31 cellular contexts compared by ENCODE assay signal in genomic region chr17:37322826-37323561, GRCh38. TPM values are rescaled to one million over a fixed set of nuclear protein-coding genes. Genes with fewer than 3 reads are reported as not detected.
DNase-seq lines count a peak whose midpoint lies in the region; ATAC-seq and TF ChIP-seq lines count a peak whose summit lies in the region.
"Had no signal": no experiment of that assay in that cellular context is flagged by ENCODE, and none has a peak within 500 bp of the region (broad histone marks: within the 10 kb centered on the region; RNA-seq: fewer than 3 reads in every experiment).

No MANE protein-coding gene starts in this region.

- no peak overlapping the region for H2BK5ac ChIP-seq in H9 (ENCODE audit: insufficient read length, low read length)

- H2AFZ ChIP-seq in H9 (ENCODE audit: low read length): no peak overlapping the region

- no peak overlapping the region for H4K5ac ChIP-seq in H9 (ENCODE audit: insufficient read length, low read depth, low read length)

- no peak overlapping the region for H4K8ac ChIP-seq in H9 (replicated peaks; ENCODE audit: insufficient read length, low read depth, low read length)

- no CpG with 5 or more reads among the region's 7 CpGs for WGBS in H9 (ENCODE audit: extremely low coverage, insufficient read length, low lambda C conversion rate)

- H3K14ac ChIP-seq in H9 (ENCODE audit: insufficient read depth, low read length): no peak overlapping the region; the same call in 1 of the 2 replicates

- no peaks in the 10 kb centered on the region for H3K9me3 ChIP-seq in H9 (ENCODE audit: control insufficient read depth, low read depth, low read length)
- H3K9me3 ChIP-seq: ascending aorta, gastrocnemius medialis, uterus had no signal

- no peak overlapping the region for H3K4ac ChIP-seq in H9 (ENCODE audit: low read depth, low read length)

- no peak overlapping the region for H3K23ac ChIP-seq in H9 (ENCODE audit: insufficient read length, low read depth, low read length)

- H3K79me2 ChIP-seq in H9 (ENCODE audit: insufficient read depth, low read length): no peaks in the 10 kb centered on the region; the same call in 1 of the 2 replicates

- H3K18ac ChIP-seq in H9 (ENCODE audit: insufficient read length, low read depth, low read length): no peak overlapping the region

- H2BK15ac ChIP-seq in H9 (ENCODE audit: low read depth, low read length): no peak overlapping the region

- H2BK20ac ChIP-seq in H9 (ENCODE audit: low read depth, low read length, poor library complexity, severe bottlenecking): no peak overlapping the region

- H4K20me1 ChIP-seq in H9 (ENCODE audit: control insufficient read depth, insufficient read depth, insufficient read length): no peaks in the 10 kb centered on the region

- ATAC-seq in activated CD8-positive, alpha-beta T cell treated with anti-CD3 and anti-CD28 coated beads, Interleukin-2, amount 10 ng/mL, durations not matched to agents 7 days and 5 days: no peak
- no peak for ATAC-seq in activated CD8-positive, alpha-beta T cell treated with anti-CD3 and anti-CD28 coated beads for 36 hours
- ATAC-seq: gastrocnemius medialis; stimulated activated naive CD8-positive, alpha-beta T cell treated with anti-CD3 and anti-CD28 coated beads, Interleukin-15, amount 100 ng/mL, for 72 hours had no signal

- H2AK5ac ChIP-seq in H9 (ENCODE audit: insufficient read length, low read length): no peak overlapping the region

- H2BK120ac ChIP-seq in H9 (ENCODE audit: low read depth, low read length, poor library complexity, severe bottlenecking): no peak overlapping the region

- no peaks in the 10 kb centered on the region for H3K4me1 ChIP-seq in H9 (ENCODE audit: insufficient read depth, low read length)
- H3K4me1 ChIP-seq: ascending aorta, uterus had no signal

- no peak overlapping the region for H3K56ac ChIP-seq in H9 (ENCODE audit: insufficient read length, low read depth, low read length)

- H3K36me3 Mint-ChIP-seq in H9 (ENCODE audit: insufficient read depth in 1 of 3, low read depth in 3 of 3): peaks cover 23 to 58% (median 32%) of the 10 kb centered on the region in 3 experiments
- peaks cover 24% of the 10 kb centered on the region for H3K36me3 Mint-ChIP-seq in activated CD8-positive, alpha-beta T cell treated with anti-CD3 and anti-CD28 coated beads, Interleukin-2, amount 10 ng/mL, durations not matched to agents 7 days and 5 days (ENCODE audit: low read depth)
- peaks cover 17% of the 10 kb centered on the region for H3K36me3 Mint-ChIP-seq in activated CD8-positive, alpha-beta T cell treated with anti-CD3 and anti-CD28 coated beads for 36 hours (ENCODE audit: low read depth)
- H3K36me3 Mint-ChIP-seq in activated CD4-positive, alpha-beta T cell treated with anti-CD3 and anti-CD28 coated beads, Interleukin-2, amount 10 ng/mL, durations not matched to agents 7 days and 5 days (ENCODE audit: low read depth): peaks cover 9% of the 10 kb centered on the region
- H3K36me3 Mint-ChIP-seq: naive B cell had no signal

- POLR2A ChIA-PET in activated CD8-positive, alpha-beta T cell treated with anti-CD3 and anti-CD28 coated beads, Interleukin-2, amount 10 ng/mL, durations not matched to agents 7 days and 5 days (lab: Charles Lee): no interaction called here
- POLR2A ChIA-PET in activated CD8-positive, alpha-beta T cell treated with anti-CD3 and anti-CD28 coated beads for 36 hours (lab: Charles Lee): interaction anchor here (0.6 kb wide), 1 partner anchor 272 kb away, joined by 6 read pairs; no protein-coding TSS in a partner anchor
- POLR2A ChIA-PET in activated CD4-positive, alpha-beta T cell treated with anti-CD3 and anti-CD28 coated beads, Interleukin-2, amount 10 ng/mL, durations not matched to agents 7 days and 5 days (lab: Charles Lee): interaction anchor here (0.6 kb wide), 1 partner anchor 320 kb away, joined by 5 read pairs; no protein-coding TSS in a partner anchor

- no peak for DNase-seq in H9
- DNase-seq in medulla oblongata (ENCODE audit: extremely low spot score): peak; percentile 23
- DNase-seq in RPMI8226: no peak
- no peak for DNase-seq in activated CD8-positive, alpha-beta T cell treated with anti-CD3 and anti-CD28 coated beads, Interleukin-2, amount 10 ng/mL, durations not matched to agents 7 days and 5 days
- DNase-seq in activated CD8-positive, alpha-beta T cell treated with anti-CD3 and anti-CD28 coated beads for 36 hours: no peak
- no peak for DNase-seq in activated CD4-positive, alpha-beta T cell treated with anti-CD3 and anti-CD28 coated beads, Interleukin-2, amount 10 ng/mL, durations not matched to agents 7 days and 5 days
- DNase-seq: ACHN; activated CD4-positive, alpha-beta T cell treated with anti-CD3 and anti-CD28 coated beads for 1 hour; activated CD8-positive, alpha-beta memory T cell treated with anti-CD3 and anti-CD28 coated beads for 24 hours; activated effector memory CD4-positive, alpha-beta T cell treated with anti-CD3 and anti-CD28 coated beads, Interleukin-2, amount 50 U/mL, for 16 hours; activated naive CD8-positive, alpha-beta T cell treated with anti-CD3 and anti-CD28 coated beads for 36 hours; DND-41; gastrocnemius medialis; immature natural killer cell; naive B cell; NCI-H1048; NCI-H187; NCI-H2227 treated with DMSO at 0.1 percent for 48 hours; occipital lobe; stimulated activated CD4-positive, alpha-beta T cell treated with anti-CD3 and anti-CD28 coated beads, Interleukin-1b, Interleukin-23, amount 100 ng/mL, for 48 hours; stimulated activated CD8-positive, alpha-beta memory T cell treated with anti-CD3 and anti-CD28 coated beads, Interleukin-4, amount 100 ng/mL, for 48 hours; stimulated activated naive CD8-positive, alpha-beta T cell treated with anti-CD3 and anti-CD28 coated beads, Interleukin-15, amount 100 ng/mL, for 72 hours; uterus had no signal

- peak overlapping the region; percentile 7 to 89 (median 25); a peak in 4 of 7 replicates for H3K27ac Mint-ChIP-seq in H9
- no peak overlapping the region for H3K27ac Mint-ChIP-seq in activated CD8-positive, alpha-beta T cell treated with anti-CD3 and anti-CD28 coated beads, Interleukin-2, amount 10 ng/mL, durations not matched to agents 7 days and 5 days
- H3K27ac Mint-ChIP-seq in activated CD8-positive, alpha-beta T cell treated with anti-CD3 and anti-CD28 coated beads for 36 hours: no peak overlapping the region
- no peak overlapping the region for H3K27ac Mint-ChIP-seq in activated CD4-positive, alpha-beta T cell treated with anti-CD3 and anti-CD28 coated beads, Interleukin-2, amount 10 ng/mL, durations not matched to agents 7 days and 5 days
- H3K27ac Mint-ChIP-seq: activated naive CD8-positive, alpha-beta T cell treated with anti-CD3 and anti-CD28 coated beads for 36 hours; dendritic cell treated with granulocyte-macrophage colony-stimulating factor and Interleukin-4, amounts not matched to agents 40 ng/mL and 50 ng/mL, for 4 days; immature natural killer cell; stimulated activated naive CD8-positive, alpha-beta T cell treated with anti-CD3 and anti-CD28 coated beads, Interleukin-15, amount 100 ng/mL, for 72 hours had no signal

- H3K79me1 ChIP-seq in H9 (ENCODE audit: insufficient read depth, low read depth, low read length, poor library complexity, severe bottlenecking): peaks cover 5% of the 10 kb centered on the region

- peak overlapping the region; percentile 68 for H3K27ac ChIP-seq in 22Rv1
- no peak overlapping the region for H3K27ac ChIP-seq in H9 (ENCODE audit: insufficient read length, low read depth, low read length)
- H3K27ac ChIP-seq in VCaP: peak overlapping the region; percentile 91
- H3K27ac ChIP-seq: ascending aorta, gastrocnemius medialis, uterus had no signal

- H2BK12ac ChIP-seq in H9 (ENCODE audit: insufficient read length, low read depth, low read length): no peak overlapping the region

- H3K9ac ChIP-seq in H9 (ENCODE audit: extremely low read depth, insufficient read length, low read length): no peak overlapping the region

- H4K91ac ChIP-seq in H9 (ENCODE audit: insufficient read length, low read depth, low read length): no peak overlapping the region

- H3K23me2 ChIP-seq in H9 (ENCODE audit: insufficient read length, low read depth, low read length, poor library complexity, severe bottlenecking): no peaks in the 10 kb centered on the region

- no peaks in the 10 kb centered on the region for H3K27me3 ChIP-seq in H9 (ENCODE audit: insufficient read depth, low read length)
- H3K27me3 ChIP-seq: ascending aorta, gastrocnemius medialis, uterus had no signal

- no peak overlapping the region for H3T11ph ChIP-seq in H9 (ENCODE audit: low read length)

- H3K27me3 Mint-ChIP-seq in H9 (ENCODE audit: low read depth): no peaks in the 10 kb centered on the region
- H3K27me3 Mint-ChIP-seq in activated CD8-positive, alpha-beta T cell treated with anti-CD3 and anti-CD28 coated beads, Interleukin-2, amount 10 ng/mL, durations not matched to agents 7 days and 5 days (ENCODE audit: low read depth): no peaks in the 10 kb centered on the region
- H3K27me3 Mint-ChIP-seq in activated CD8-positive, alpha-beta T cell treated with anti-CD3 and anti-CD28 coated beads for 36 hours: no peaks in the 10 kb centered on the region
- H3K27me3 Mint-ChIP-seq in activated CD4-positive, alpha-beta T cell treated with anti-CD3 and anti-CD28 coated beads, Interleukin-2, amount 10 ng/mL, durations not matched to agents 7 days and 5 days: no peaks in the 10 kb centered on the region
- H3K27me3 Mint-ChIP-seq: activated naive CD8-positive, alpha-beta T cell treated with anti-CD3 and anti-CD28 coated beads for 36 hours; dendritic cell treated with granulocyte-macrophage colony-stimulating factor and Interleukin-4, amounts not matched to agents 40 ng/mL and 50 ng/mL, for 4 days; naive B cell; stimulated activated naive CD8-positive, alpha-beta T cell treated with anti-CD3 and anti-CD28 coated beads, Interleukin-15, amount 100 ng/mL, for 72 hours had no signal

- CTCF ChIA-PET in activated CD8-positive, alpha-beta T cell treated with anti-CD3 and anti-CD28 coated beads, Interleukin-2, amount 10 ng/mL, durations not matched to agents 7 days and 5 days (lab: Charles Lee): no interaction called here
- CTCF ChIA-PET in activated CD8-positive, alpha-beta T cell treated with anti-CD3 and anti-CD28 coated beads for 36 hours (lab: Charles Lee): interaction anchor here (0.8 to 0.9 kb wide), 2 partner anchors 51 to 83 kb away, joined by 3 to 4 read pairs; no protein-coding TSS in a partner anchor
- CTCF ChIA-PET in activated CD4-positive, alpha-beta T cell treated with anti-CD3 and anti-CD28 coated beads, Interleukin-2, amount 10 ng/mL, durations not matched to agents 7 days and 5 days (lab: Charles Lee): no interaction called here

- H3K4me3 Mint-ChIP-seq in H9: no peak overlapping the region
- no peak overlapping the region for H3K4me3 Mint-ChIP-seq in activated CD8-positive, alpha-beta T cell treated with anti-CD3 and anti-CD28 coated beads, Interleukin-2, amount 10 ng/mL, durations not matched to agents 7 days and 5 days
- no peak overlapping the region for H3K4me3 Mint-ChIP-seq in activated CD8-positive, alpha-beta T cell treated with anti-CD3 and anti-CD28 coated beads for 36 hours
- no peak overlapping the region for H3K4me3 Mint-ChIP-seq in activated CD4-positive, alpha-beta T cell treated with anti-CD3 and anti-CD28 coated beads, Interleukin-2, amount 10 ng/mL, durations not matched to agents 7 days and 5 days
- H3K4me3 Mint-ChIP-seq: activated naive CD8-positive, alpha-beta T cell treated with anti-CD3 and anti-CD28 coated beads for 36 hours; dendritic cell treated with granulocyte-macrophage colony-stimulating factor and Interleukin-4, amounts not matched to agents 40 ng/mL and 50 ng/mL, for 4 days; immature natural killer cell; stimulated activated naive CD8-positive, alpha-beta T cell treated with anti-CD3 and anti-CD28 coated beads, Interleukin-15, amount 100 ng/mL, for 72 hours had no signal

- no peaks in the 10 kb centered on the region for H3K9me3 Mint-ChIP-seq in H9
- H3K9me3 Mint-ChIP-seq in activated CD8-positive, alpha-beta T cell treated with anti-CD3 and anti-CD28 coated beads, Interleukin-2, amount 10 ng/mL, durations not matched to agents 7 days and 5 days (ENCODE audit: insufficient read depth): no peaks in the 10 kb centered on the region
- H3K9me3 Mint-ChIP-seq in activated CD8-positive, alpha-beta T cell treated with anti-CD3 and anti-CD28 coated beads for 36 hours: no peaks in the 10 kb centered on the region
- no peaks in the 10 kb centered on the region for H3K9me3 Mint-ChIP-seq in activated CD4-positive, alpha-beta T cell treated with anti-CD3 and anti-CD28 coated beads, Interleukin-2, amount 10 ng/mL, durations not matched to agents 7 days and 5 days
- H3K9me3 Mint-ChIP-seq: activated naive CD8-positive, alpha-beta T cell treated with anti-CD3 and anti-CD28 coated beads for 36 hours; dendritic cell treated with granulocyte-macrophage colony-stimulating factor and Interleukin-4, amounts not matched to agents 40 ng/mL and 50 ng/mL, for 4 days; immature natural killer cell; naive B cell; stimulated activated naive CD8-positive, alpha-beta T cell treated with anti-CD3 and anti-CD28 coated beads, Interleukin-15, amount 100 ng/mL, for 72 hours had no signal

- peaks cover 0 to 2% of the 10 kb centered on the region in 2 experiments; a peak in 2 of 4 replicates for H3K4me1 Mint-ChIP-seq in H9
- H3K4me1 Mint-ChIP-seq in activated CD8-positive, alpha-beta T cell treated with anti-CD3 and anti-CD28 coated beads, Interleukin-2, amount 10 ng/mL, durations not matched to agents 7 days and 5 days (ENCODE audit: low read depth): no peaks in the 10 kb centered on the region
- no peaks in the 10 kb centered on the region for H3K4me1 Mint-ChIP-seq in activated CD8-positive, alpha-beta T cell treated with anti-CD3 and anti-CD28 coated beads for 36 hours (ENCODE audit: low read depth)
- H3K4me1 Mint-ChIP-seq in activated CD4-positive, alpha-beta T cell treated with anti-CD3 and anti-CD28 coated beads, Interleukin-2, amount 10 ng/mL, durations not matched to agents 7 days and 5 days: no peaks in the 10 kb centered on the region
- H3K4me1 Mint-ChIP-seq: activated naive CD8-positive, alpha-beta T cell treated with anti-CD3 and anti-CD28 coated beads for 36 hours; immature natural killer cell; stimulated activated naive CD8-positive, alpha-beta T cell treated with anti-CD3 and anti-CD28 coated beads, Interleukin-15, amount 100 ng/mL, for 72 hours had no signal

- intact Hi-C loops in activated CD8-positive, alpha-beta T cell treated with anti-CD3 and anti-CD28 coated beads for 36 hours (cut with micrococcal nuclease): no loop called here

- H3K4me2 ChIP-seq in H9 (ENCODE audit: insufficient read depth, insufficient read length, low read length): no peak overlapping the region
- H3K4me2 ChIP-seq: smooth muscle cell had no signal

- TF ChIP-seq CTCF in 22Rv1 (IDR thresholded peaks at IDR 0.05): no peak
- TF ChIP-seq CTCF in H9 (conservative IDR thresholded peaks at IDR 0.05): no peak
- no peak for TF ChIP-seq CTCF in VCaP (conservative IDR thresholded peaks at IDR 0.05)
- no peak for TF ChIP-seq CTCF in activated CD8-positive, alpha-beta T cell treated with anti-CD3 and anti-CD28 coated beads for 36 hours (IDR thresholded peaks at IDR 0.05)

RNA-seq across cellular contexts. Expression of gene C17orf78, which starts 52.8 kb away (rescaled TPM):
- not detected in 2 replicates for total RNA-seq in H9 (2021)
- not detected for total RNA-seq in activated CD8-positive, alpha-beta T cell treated with anti-CD3 and anti-CD28 coated beads, Interleukin-2, amount 10 ng/mL, durations not matched to agents 7 days and 5 days
- not detected for total RNA-seq in activated CD8-positive, alpha-beta T cell treated with anti-CD3 and anti-CD28 coated beads for 36 hours
- not detected for total RNA-seq in activated CD4-positive, alpha-beta T cell treated with anti-CD3 and anti-CD28 coated beads, Interleukin-2, amount 10 ng/mL, durations not matched to agents 7 days and 5 days
- total RNA-seq: activated naive CD8-positive, alpha-beta T cell treated with anti-CD3 and anti-CD28 coated beads for 36 hours; ascending aorta; cardiac septum; gastrocnemius medialis; mesenteric fat pad; occipital lobe; smooth muscle cell; T-helper 1 cell treated with Interleukin-12 subunit alpha and Interleukin-12 subunit beta and Interleukin-4 antibody, amounts not matched to agents 30 ng/mL and 1 ng/mL, for 36 hours; uterus had no signal

Comparison
In these comparisons a context has a peak if more than half of its experiments do, and no peak if none do; other contexts are left out.
1. H3K27ac Mint-ChIP-seq: peak in H9 (3 of 3); none in activated CD8-positive, alpha-beta T cell treated with anti-CD3 and anti-CD28 coated beads, Interleukin-2, amount 10 ng/mL, durations not matched to agents 7 days and 5 days (single experiment), activated CD8-positive, alpha-beta T cell treated with anti-CD3 and anti-CD28 coated beads for 36 hours (single experiment) and activated CD4-positive, alpha-beta T cell treated with anti-CD3 and anti-CD28 coated beads, Interleukin-2, amount 10 ng/mL, durations not matched to agents 7 days and 5 days (single experiment).